Comparison of ENCODE assay signal across 8 cellular contexts in the genomic region with DNA sequence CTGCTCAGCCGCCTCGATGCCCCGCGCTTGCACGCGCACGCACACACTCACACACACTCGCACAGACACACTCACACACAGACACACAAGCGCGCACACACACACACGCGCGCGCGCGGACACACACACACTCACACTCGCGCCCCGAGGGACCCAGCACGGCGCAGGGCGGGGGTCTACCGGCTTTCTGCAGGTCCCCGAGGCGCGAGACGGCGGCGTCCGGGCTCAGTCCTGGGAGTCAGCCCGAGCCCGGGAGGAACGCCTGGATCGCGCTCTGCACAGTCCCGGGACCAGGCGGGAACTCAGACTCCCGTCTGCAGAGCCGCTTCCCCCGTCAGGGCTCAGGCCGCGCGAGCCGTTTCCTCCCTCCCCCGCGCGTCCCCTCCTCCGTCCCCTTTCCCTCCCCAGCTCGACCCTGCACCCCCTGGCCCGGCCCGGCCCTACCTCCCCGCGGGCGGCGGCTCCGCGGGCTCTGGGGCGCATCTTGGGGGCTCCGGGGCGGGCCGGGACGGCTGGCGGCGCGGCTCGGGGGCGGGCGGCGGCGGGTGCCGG. TPM values are rescaled to one million over a fixed set of nuclear protein-coding genes. Genes with fewer than 3 reads are reported as not detected.
DNase-seq lines count a peak whose midpoint lies in the region; ATAC-seq, FAIRE-seq and TF ChIP-seq lines count a peak whose summit lies in the region.

No MANE protein-coding gene starts in this region.

- intact Hi-C loops in head of caudate nucleus (cut with DNase I) (no loop called here), pancreas (cut with DNase I) (no loop called here)

- H3K4me1 Mint-ChIP-seq in activated T-cell treated with anti-CD3 and anti-CD28 coated beads, Interleukin-2, amount 50 U/mL, for 4 hours (ENCODE audit: low read depth) = peaks cover 17% of the 10 kb centered on the region

- H3K36me3 ChIP-seq in pancreas = no peaks in the 10 kb centered on the region

- peaks cover 68% of the 10 kb centered on the region for H3K27me3 Mint-ChIP-seq in activated T-cell treated with anti-CD3 and anti-CD28 coated beads, Interleukin-2, amount 50 U/mL, for 4 hours (ENCODE audit: low read depth)

- TF ChIP-seq CTCF in AG04449 (IDR thresholded peaks at IDR 0.05; ENCODE audit: insufficient read depth, low read length, missing control alignments) (no peak), GM13976 (IDR thresholded peaks at IDR 0.05; ENCODE audit: borderline replicate concordance, control extremely low read depth, extremely low read depth, insufficient read depth, missing control alignments) (no peak), pancreas (IDR thresholded peaks at IDR 0.05) (no peak)

- 1 to 3% methylated on average over 45 to 71 of the region's 71 CpGs for WGBS in pancreas, 2 donors

- no peaks in the 10 kb centered on the region for H3K9me3 Mint-ChIP-seq in activated T-cell treated with anti-CD3 and anti-CD28 coated beads, Interleukin-2, amount 50 U/mL, for 4 hours

- no peak for DNase-seq in AG04449 (ENCODE audit: low read depth, low spot score)
- peak; percentile 61 for DNase-seq in GM13976 (ENCODE audit: low spot score)
- no peak for DNase-seq in activated T-cell treated with anti-CD3 and anti-CD28 coated beads, Interleukin-2, amount 50 U/mL, for 4 hours
- peak in 35 of 42 donors; percentile 19 to 75 (median 36) for DNase-seq in head of caudate nucleus
- peak in 3 of 6 donors; percentile 22 to 85 (median 71) for DNase-seq in pancreas
- DNase-seq in HT-29 (ENCODE audit: low spot score) = no peak
- no peak for DNase-seq in mesenteric fat pad (ENCODE audit: low spot score)
- no peak for DNase-seq in inferior parietal cortex (ENCODE audit: extremely low spot score)

- H3K4me3 ChIP-seq in AG04449 (ENCODE audit: low read depth, low read length) (peak overlapping the region; percentile 68), pancreas (peak overlapping the region; percentile 10 to 50 (median 26))

- POLR2A ChIA-PET in AG04449 (lab: Yijun Ruan, JAX) = interaction anchor here (2.0 kb wide), 1 partner anchor 13 kb away, joined by 7 read pairs; no protein-coding TSS in a partner anchor

- H3K27me3 ChIP-seq in pancreas = no peaks in the 10 kb centered on the region

- CTCF ChIA-PET in AG04449 (lab: Yijun Ruan, JAX) = interaction anchor here (0.9 to 6.0 kb wide), 5 partner anchors 11 to 123 kb away, joined by 3 to 24 read pairs (median 4); no protein-coding TSS in a partner anchor

- peak overlapping the region; percentile 85 for H3K4me3 Mint-ChIP-seq in activated T-cell treated with anti-CD3 and anti-CD28 coated beads, Interleukin-2, amount 50 U/mL, for 4 hours

- H3K27ac ChIP-seq in pancreas = peak overlapping the region in 1 of 4 donors; percentile 17

- FAIRE-seq in pancreas (lab: Jason Lieb, UNC) = no peak

- no peaks in the 10 kb centered on the region for H3K4me1 ChIP-seq in pancreas

- no peaks in the 10 kb centered on the region for H3K9me3 ChIP-seq in pancreas

- in situ Hi-C loops in GM13976 (cut with MboI; ENCODE audit: low sequenced_read_pairs, unreplicated experiment) = no loop called here

- ATAC-seq in activated T-cell treated with anti-CD3 and anti-CD28 coated beads, Interleukin-2, amount 50 U/mL, for 4 hours = peak; percentile 49 to 53
- peak in 3 of 4 donors; percentile 62 to 74 (median 69) for ATAC-seq in pancreas

- no peaks in the 10 kb centered on the region for H3K36me3 Mint-ChIP-seq in activated T-cell treated with anti-CD3 and anti-CD28 coated beads, Interleukin-2, amount 50 U/mL, for 4 hours (ENCODE audit: insufficient read depth)

RNA-seq across cellular contexts. Expression of a gene that starts 0.5 kb away (rescaled TPM):
- not detected for total RNA-seq in activated T-cell treated with anti-CD3 and anti-CD28 coated beads, Interleukin-2, amount 50 U/mL, for 4 hours
- total RNA-seq in pancreas (1 to 10 TPM; 1.1 to 2.2 (median 1.6) TPM), mesenteric fat pad (24.6 TPM)
- 1 to 10 TPM; 3.1 to 5.0 TPM for polyA plus RNA-seq in pancreas
- total RNA-seq in HT-29 (2014; rRNA removed; shearing (Covaris generic)) = not detected in 2 replicates

RNA-seq across cellular contexts. Expression of a gene that starts 32.6 kb away (rescaled TPM):
- total RNA-seq in activated T-cell treated with anti-CD3 and anti-CD28 coated beads, Interleukin-2, amount 50 U/mL, for 4 hours = 10 to 100 TPM; 22.2 to 23.7 (median 22.4) TPM
- 10 to 100 TPM in 3 of 6 donors, 1 to 10 TPM in 3; 6.5 to 13.3 (median 9.6) TPM for total RNA-seq in pancreas
- 1 to 10 TPM; 7.0 to 8.8 TPM for polyA plus RNA-seq in pancreas
- total RNA-seq in HT-29 (2014; rRNA removed; shearing (Covaris generic)) = 37.3 and 43.5 TPM in 2 replicates
- total RNA-seq in mesenteric fat pad = 13.3 TPM

RNA-seq across cellular contexts. Expression of a gene that starts 56.4 kb away (rescaled TPM):
- 100 to 1,000 TPM; 192 to 205 (median 201) TPM for total RNA-seq in activated T-cell treated with anti-CD3 and anti-CD28 coated beads, Interleukin-2, amount 50 U/mL, for 4 hours
- total RNA-seq in pancreas (10 to 100 TPM; 47.6 to 92.3 (median 64.0) TPM), mesenteric fat pad (202 TPM)
- polyA plus RNA-seq in pancreas = 100 to 1,000 TPM in 1 of 2 donors, 10 to 100 TPM in 1; 99.5 to 198 TPM
- 328 and 378 TPM in 2 replicates for total RNA-seq in HT-29 (2014; rRNA removed; shearing (Covaris generic))

Comparison
In these comparisons a context has a peak if more than half of its experiments do, and no peak if none do; other contexts are left out.
1. DNase-seq: peak in GM13976 (single experiment) and head of caudate nucleus (35 of 42); none in AG04449 (single experiment), activated T-cell treated with anti-CD3 and anti-CD28 coated beads, Interleukin-2, amount 50 U/mL, for 4 hours (single experiment), HT-29 (single experiment), mesenteric fat pad (single experiment) and inferior parietal cortex (single experiment).